Comparison of ENCODE assay signal across 1 cellular context in genomic region chr11:76493040-76493439, GRCh38.
TF ChIP-seq lines count a peak whose summit lies in the region.

No MANE protein-coding gene starts in this region.

TF ChIP-seq in H1, 55 proteins besides CTCF, POLR2A, EP300 and RAD21:
- TF ChIP-seq PHF8 (conservative IDR thresholded peaks at IDR 0.05; ENCODE audit: low read depth, low read length) (no peak), TCF12 (IDR thresholded peaks at IDR 0.05; ENCODE audit: low read depth, low read length) (no peak), SP4 (IDR thresholded peaks at IDR 0.05; ENCODE audit: low read length) (no peak), NRF1 (IDR thresholded peaks at IDR 0.05; ENCODE audit: low read depth, low read length) (no peak), SP2 (IDR thresholded peaks at IDR 0.05; ENCODE audit: low read length) (no peak), SIX5 (IDR thresholded peaks at IDR 0.05; ENCODE audit: low read depth, low read length) (no peak), USF2 (IDR thresholded peaks at IDR 0.05; ENCODE audit: low read length) (no peak), ASH2L (IDR thresholded peaks at IDR 0.05; ENCODE audit: low read length) (no peak), HDAC2 (IDR thresholded peaks at IDR 0.05; ENCODE audit: borderline replicate concordance in 1 of 2, low read depth in 2 of 2, low read length in 2 of 2) (no peak), CREB1 (IDR thresholded peaks at IDR 0.05) (no peak), ATF3 (IDR thresholded peaks at IDR 0.05; ENCODE audit: insufficient read depth, low read depth, low read length) (no peak), RNF2 (IDR thresholded peaks at IDR 0.05; ENCODE audit: borderline replicate concordance, low read depth, low read length, missing control alignments, poor library complexity, severe bottlenecking) (no peak), JUN (IDR thresholded peaks at IDR 0.05; ENCODE audit: low read depth, low read length) (no peak), CTBP2 (IDR thresholded peaks at IDR 0.05; ENCODE audit: borderline replicate concordance, insufficient read depth, insufficient read length, low read length) (no peak), EGR1 (IDR thresholded peaks at IDR 0.05; ENCODE audit: borderline replicate concordance, low read depth, low read length) (no peak)
